Comparison of ENCODE assay signal across 21 cellular contexts in genomic region chr18:3806656-3807055, GRCh38.
DNase-seq lines count a peak whose midpoint lies in the region; ATAC-seq and TF ChIP-seq lines count a peak whose summit lies in the region.
"Had no signal": no experiment of that assay in that cellular context is flagged by ENCODE, and none has a peak within 500 bp of the region (broad histone marks: within the 10 kb centered on the region; RNA-seq: fewer than 3 reads in every experiment).

No MANE protein-coding gene starts in this region.

- H3K9me2 ChIP-seq in PC-3 (replicated peaks; ENCODE audit: low read length), result no peaks in the 10 kb centered on the region

- peak overlapping the region in 51 of 59 donors; percentile 5 to 83 (median 53) for H3K27ac ChIP-seq in dorsolateral prefrontal cortex
- H3K27ac ChIP-seq in PC-3 (ENCODE audit: low read length), result no peak overlapping the region
- H3K27ac ChIP-seq: C4-2B, neutrophil, tibial artery had no signal

- H3K36me3 ChIP-seq in PC-3 (ENCODE audit: low read depth, low read length), result no peaks in the 10 kb centered on the region
- H3K36me3 ChIP-seq: neutrophil, tibial artery had no signal

- no peaks in the 10 kb centered on the region for H3K79me2 ChIP-seq in PC-3 (ENCODE audit: low read length)

- BruUV-seq in PC-3 (replicated peaks; lab: Mats Ljungman, UMichigan), result no TSS peak

- POLR2A ChIA-PET in PC-3 (lab: Charles Lee; ENCODE audit: unreplicated experiment), result no interaction called here

- TF ChIP-seq CTCF in dorsolateral prefrontal cortex (IDR thresholded peaks at IDR 0.05 in 54 of 56, conservative IDR thresholded peaks at IDR 0.05 in 2 of 56; ENCODE audit: low read depth in 1 of 56, partially characterized antibody in 56 of 56) (no peak), PC-3 (conservative IDR thresholded peaks at IDR 0.05; ENCODE audit: low read depth, low read length) (no peak)

- H3K4me2 ChIP-seq in PC-3 (ENCODE audit: low read length), result no peak overlapping the region

- intact Hi-C loops in dorsolateral prefrontal cortex (cut with DNase I) (loop anchor here in 1 of 2 donors (10.0 kb wide), 1 partner anchor 1328 kb away; no protein-coding TSS in a partner anchor), PC-3 (cut with micrococcal nuclease) (no loop called here), left ventricle myocardium superior (cut with micrococcal nuclease) (no loop called here)

- H3K4me3 ChIP-seq in dorsolateral prefrontal cortex (no peak overlapping the region), PC-3 (ENCODE audit: low read length) (no peak overlapping the region)
- H3K4me3 ChIP-seq: tibial artery had no signal

- no peaks in the 10 kb centered on the region for H3F3A ChIP-seq in PC-3 (ENCODE audit: low read length, unreplicated experiment)

- H3K9me3 ChIP-seq in PC-3 (ENCODE audit: low read length), result no peaks in the 10 kb centered on the region
- H3K9me3 ChIP-seq: neutrophil, tibial artery had no signal

- H3K4me1 ChIP-seq in PC-3 (ENCODE audit: insufficient read depth, low read length), result no peaks in the 10 kb centered on the region
- H3K4me1 ChIP-seq: tibial artery had no signal

- DNase-seq in DMS79 (lab: John Stamatoyannopoulos, UW) (peak; percentile 97), NCI-H128 (lab: John Stamatoyannopoulos, UW; ENCODE audit: unreplicated experiment) (peak; percentile 58), NCI-H2196 treated with DMSO at 0.1 percent for 48 hours (lab: John Stamatoyannopoulos, UW; ENCODE audit: unreplicated experiment) (peak; percentile 46), dorsolateral prefrontal cortex (no peak), PC-3 (no peak), left ventricle myocardium superior (no peak)
- no peak for DNase-seq in activated naive CD4-positive, alpha-beta T cell treated with Interleukin-2 at 50 U/mL for 16 hours
- DNase-seq: activated naive CD4-positive, alpha-beta T cell treated with anti-CD3 and anti-CD28 coated beads, Interleukin-2, amount 10 ng/mL, durations not matched to agents 7 days and 5 days; amygdala; effector memory CD4-positive, alpha-beta T cell; erythroblast; head of caudate nucleus; Karpas-422; NCI-H1048; NCI-H446; stimulated activated CD4-positive, alpha-beta T cell treated with anti-CD3 and anti-CD28 coated beads, Interleukin-15, amount 100 ng/mL, for 24 hours; T-helper 9 cell; tibial artery had no signal

- CTCF ChIA-PET in PC-3 (lab: Charles Lee), result no interaction called here

- H2AFZ ChIP-seq in PC-3 (ENCODE audit: low read length), result no peak overlapping the region

- H4K20me1 ChIP-seq in PC-3 (ENCODE audit: low read length), result no peaks in the 10 kb centered on the region

- H3K27me3 ChIP-seq in dorsolateral prefrontal cortex (no peaks in the 10 kb centered on the region), PC-3 (ENCODE audit: low read length) (peaks cover 54% of the 10 kb centered on the region)
- H3K27me3 ChIP-seq: neutrophil, tibial artery had no signal

- no peak overlapping the region for H3K9ac ChIP-seq in PC-3 (ENCODE audit: low read length)

- ATAC-seq in PC-3 (no peak), left ventricle myocardium superior (no peak), HG02642 (IDR thresholded peaks at IDR 0.05; ENCODE audit: poor library complexity, unreplicated experiment) (no peak)

Comparison
In these comparisons a context has a peak if more than half of its experiments do, and no peak if none do; other contexts are left out.
1. DNase-seq: peak in DMS79 (single experiment), NCI-H128 (single experiment) and NCI-H2196 treated with DMSO at 0.1 percent for 48 hours (single experiment); none in dorsolateral prefrontal cortex (0 of 10), PC-3 (single experiment), activated naive CD4-positive, alpha-beta T cell treated with Interleukin-2 at 50 U/mL for 16 hours (single experiment) and left ventricle myocardium superior (single experiment).